In the genomic region with DNA sequence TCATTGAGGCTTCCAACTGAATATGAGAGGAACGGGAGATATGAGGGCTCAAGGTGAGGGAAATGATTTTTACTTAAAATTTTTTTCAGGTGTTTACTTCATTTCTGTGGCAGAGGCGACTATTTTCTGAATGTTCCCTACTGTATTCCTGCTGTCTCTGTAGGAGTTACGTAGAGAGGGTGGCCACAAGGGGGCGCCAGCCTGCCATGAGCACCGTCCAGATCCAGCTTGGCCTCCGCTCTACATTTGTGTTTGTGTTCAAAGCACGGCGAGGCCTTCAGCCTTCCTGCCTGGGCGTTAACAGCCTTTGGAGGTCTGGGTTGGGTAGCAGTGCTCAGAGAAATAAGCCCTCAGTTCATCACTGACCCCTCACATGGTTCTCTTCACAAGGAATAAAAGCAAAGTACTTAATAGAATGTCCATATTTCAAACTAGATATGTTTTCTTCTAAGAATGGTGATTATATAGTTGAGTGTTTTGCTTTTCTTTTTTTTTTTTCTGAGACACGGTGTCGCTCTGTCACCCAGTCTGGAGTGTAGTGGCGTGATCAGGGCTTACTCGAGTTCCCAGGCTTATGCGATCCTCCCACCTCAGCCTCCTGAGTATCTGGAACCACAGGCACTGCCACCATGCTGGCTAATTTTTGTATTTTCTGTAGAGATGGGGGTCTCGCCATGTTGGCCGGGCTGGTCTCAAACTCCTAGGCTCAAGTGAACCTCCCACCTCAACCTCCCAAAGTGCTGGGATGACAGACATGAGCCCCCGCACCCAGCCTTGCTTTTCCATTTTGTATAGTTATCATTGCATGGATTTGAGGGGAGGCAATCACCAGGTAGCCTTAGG, we compare ENCODE assay signal across 8 cellular contexts.
DNase-seq lines count a peak whose midpoint lies in the region; ATAC-seq lines count a peak whose summit lies in the region.

No MANE protein-coding gene starts in this region.

- no peaks in the 10 kb centered on the region for H3K27me3 Mint-ChIP-seq in central memory CD8-positive, alpha-beta T cell

- H3K9me3 Mint-ChIP-seq in central memory CD8-positive, alpha-beta T cell = no peaks in the 10 kb centered on the region

- H3K36me3 Mint-ChIP-seq in central memory CD8-positive, alpha-beta T cell (ENCODE audit: insufficient read depth) = peaks cover 61% of the 10 kb centered on the region

- peak; percentile 82 for DNase-seq in AG08395 (ENCODE audit: low spot score)
- peak; percentile 81 for DNase-seq in NCI-H2227 treated with DMSO at 0.1 percent for 48 hours (lab: John Stamatoyannopoulos, UW)
- DNase-seq in activated CD4-positive, CD25-positive, alpha-beta regulatory T cell treated with anti-CD3 and anti-CD28 coated beads, Interleukin-2, amount 50 U/mL, for 72 hours = peak; percentile 78
- peak; percentile 53 to 69 for DNase-seq in central memory CD8-positive, alpha-beta T cell (ENCODE audit: low spot score in 2 of 2)
- peak; percentile 63 for DNase-seq in kidney glomerular epithelial cell (lab: John Stamatoyannopoulos, UW)
- peak; percentile 53 to 68 for DNase-seq in stimulated activated CD4-positive, alpha-beta T cell treated with anti-CD3 and anti-CD28 coated beads, Interleukin-1b, Interleukin-23, amount 100 ng/mL, for 1 hour (ENCODE audit: low read depth in 2 of 2)

- H3K4me1 Mint-ChIP-seq in central memory CD8-positive, alpha-beta T cell = peaks cover 10% of the 10 kb centered on the region

- ATAC-seq in GM21619 (IDR thresholded peaks at IDR 0.05; ENCODE audit: unreplicated experiment) (peak; percentile 61), HG02852 (IDR thresholded peaks at IDR 0.05; ENCODE audit: unreplicated experiment) (no peak)
- ATAC-seq in central memory CD8-positive, alpha-beta T cell (replicated peaks; ENCODE audit: extremely low read depth, poor library complexity, severe bottlenecking) = peak; percentile 82

- H3K4me3 Mint-ChIP-seq in central memory CD8-positive, alpha-beta T cell = no peak overlapping the region

- H3K27ac Mint-ChIP-seq in central memory CD8-positive, alpha-beta T cell (ENCODE audit: low read depth) = no peak overlapping the region
